In genomic region chr6:147618457-147618856, GRCh38 we compare ENCODE assay signal across 8 cellular contexts.
"Had no signal": no experiment of that assay in that cellular context is flagged by ENCODE, and none has a peak within 500 bp of the region (broad histone marks: within the 10 kb centered on the region; RNA-seq: fewer than 3 reads in every experiment).

No MANE protein-coding gene starts in this region.

- H3K4me2 ChIP-seq: KMS-11 had no signal

- H3K4me3 ChIP-seq: GM23248, HAP-1 had no signal

- H2AFZ ChIP-seq: GM23248 had no signal

- H3K27ac ChIP-seq: GM23248, HL-60, KMS-11 had no signal

- H3K9me3 ChIP-seq: HAP-1 had no signal

- H3K4me1 ChIP-seq: HAP-1 had no signal

- ATAC-seq: HCT116 had no signal

- DNase-seq: GOT3, H7, HFFc6 had no signal

- H3K36me3 ChIP-seq: HAP-1 had no signal
